In the genomic region with DNA sequence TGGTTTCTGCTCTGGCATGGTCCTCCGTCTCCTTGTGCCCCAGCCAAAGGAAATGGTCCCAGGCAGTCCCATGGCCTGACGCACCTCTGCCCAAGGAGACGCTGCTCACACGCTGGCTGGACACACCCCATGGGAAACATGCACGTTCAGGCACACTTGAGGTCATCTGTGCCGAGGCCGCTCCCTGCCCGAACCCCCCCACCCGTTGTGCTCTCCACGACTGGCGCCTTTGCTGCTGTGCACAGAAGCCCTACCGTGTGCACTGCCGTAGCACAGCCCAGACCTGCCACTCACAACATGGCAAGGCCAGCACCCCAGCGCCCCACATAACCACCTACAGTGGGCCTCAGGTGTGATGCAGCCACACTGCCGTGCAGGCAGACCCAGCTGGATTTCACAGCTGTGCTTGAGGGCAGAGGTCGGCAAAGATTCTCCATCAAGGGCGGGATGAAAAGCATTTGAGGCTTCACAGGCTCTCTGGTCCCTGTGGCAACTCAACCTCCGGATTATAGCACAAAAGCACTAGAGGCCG, we compare ENCODE assay signal across 17 cellular contexts.
DNase-seq lines count a peak whose midpoint lies in the region; ATAC-seq and TF ChIP-seq lines count a peak whose summit lies in the region.
"Had no signal": no experiment of that assay in that cellular context is flagged by ENCODE, and none has a peak within 500 bp of the region (broad histone marks: within the 10 kb centered on the region; RNA-seq: fewer than 3 reads in every experiment).

No MANE protein-coding gene starts in this region.

- peaks cover 0 to 4% (median 0%) of the 10 kb centered on the region in 3 donors for H3K9me3 ChIP-seq in tibial artery
- H3K9me3 ChIP-seq: BE2C had no signal

- no peak for ATAC-seq in natural killer cell
- no peak for ATAC-seq in natural killer cell treated with Interleukin-12 subunit alpha and Interleukin-12 subunit beta and Interleukin-15 and Interleukin-18, amount 100 ng/mL, for 72 hours

- H3K4me1 Mint-ChIP-seq in natural killer cell: no peaks in the 10 kb centered on the region
- no peaks in the 10 kb centered on the region for H3K4me1 Mint-ChIP-seq in natural killer cell treated with Interleukin-12 subunit alpha and Interleukin-12 subunit beta and Interleukin-15 and Interleukin-18, amount 100 ng/mL, for 72 hours (ENCODE audit: low read depth in 2 of 2)
- H3K4me1 Mint-ChIP-seq: IgD-negative memory B cell had no signal

- H3K27ac Mint-ChIP-seq in natural killer cell: no peak overlapping the region
- H3K27ac Mint-ChIP-seq in natural killer cell treated with Interleukin-12 subunit alpha and Interleukin-12 subunit beta and Interleukin-15 and Interleukin-18, amount 100 ng/mL, for 72 hours: no peak overlapping the region
- H3K27ac Mint-ChIP-seq: IgD-negative memory B cell had no signal

- intact Hi-C loops in natural killer cell (cut with micrococcal nuclease): loop anchor here (10.0 kb wide), 1 partner anchor 967 kb away; no protein-coding TSS in a partner anchor
- intact Hi-C loops in tibial artery (cut with DNase I; ENCODE audit: low total_unique reads): loop anchor here (5.0 kb wide), 1 partner anchor 970 kb away; no protein-coding TSS in a partner anchor

- no peaks in the 10 kb centered on the region for H3K36me3 ChIP-seq in tibial artery
- H3K36me3 ChIP-seq: BE2C, Peyer's patch had no signal

- no peaks in the 10 kb centered on the region for H3K4me1 ChIP-seq in tibial artery
- H3K4me1 ChIP-seq: BE2C, Peyer's patch had no signal

- no peak overlapping the region for H3K27ac ChIP-seq in coronary artery
- no peak overlapping the region for H3K27ac ChIP-seq in tibial artery
- H3K27ac ChIP-seq: Peyer's patch had no signal

- H3K36me3 Mint-ChIP-seq in natural killer cell: no peaks in the 10 kb centered on the region
- peaks cover 6% of the 10 kb centered on the region for H3K36me3 Mint-ChIP-seq in natural killer cell treated with Interleukin-12 subunit alpha and Interleukin-12 subunit beta and Interleukin-15 and Interleukin-18, amount 100 ng/mL, for 72 hours
- H3K36me3 Mint-ChIP-seq: IgD-negative memory B cell had no signal

- H3K4me3 ChIP-seq in coronary artery (no peak overlapping the region), tibial artery (no peak overlapping the region)
- H3K4me3 ChIP-seq: Peyer's patch had no signal

- DNase-seq in natural killer cell (peak; percentile 7), coronary artery (ENCODE audit: low spot score) (peak; percentile 46), mesenteric fat pad (ENCODE audit: low spot score) (peak; percentile 71), tibial artery (no peak), dermis blood vessel endothelial cell (no peak), kidney glomerular epithelial cell (lab: John Stamatoyannopoulos, UW) (no peak)
- no peak for DNase-seq in natural killer cell treated with Interleukin-12 subunit alpha and Interleukin-12 subunit beta and Interleukin-15 and Interleukin-18, amount 100 ng/mL, for 72 hours (ENCODE audit: low spot score)
- DNase-seq: BE2C, DMS53, GDM1, NCI-H1105, NCI-H2029 treated with DMSO at 0.1 percent for 48 hours, NCI-H226, NCI-H524, NCI-H82, Peyer's patch had no signal

- H3K4me3 Mint-ChIP-seq in natural killer cell: no peak overlapping the region
- no peak overlapping the region for H3K4me3 Mint-ChIP-seq in natural killer cell treated with Interleukin-12 subunit alpha and Interleukin-12 subunit beta and Interleukin-15 and Interleukin-18, amount 100 ng/mL, for 72 hours
- H3K4me3 Mint-ChIP-seq: IgD-negative memory B cell had no signal

- TF ChIP-seq CTCF in natural killer cell (IDR thresholded peaks at IDR 0.05) (no peak), coronary artery (IDR thresholded peaks at IDR 0.05) (no peak), tibial artery (IDR thresholded peaks at IDR 0.05) (no peak)

- peaks cover 0 to 50% of the 10 kb centered on the region in 2 donors for H3K27me3 ChIP-seq in tibial artery

- peaks cover 20 to 22% of the 10 kb centered on the region in 2 donors for H3K27me3 Mint-ChIP-seq in natural killer cell (ENCODE audit: low read depth in 2 of 2)
- peaks cover 15 to 27% of the 10 kb centered on the region in 2 donors for H3K27me3 Mint-ChIP-seq in natural killer cell treated with Interleukin-12 subunit alpha and Interleukin-12 subunit beta and Interleukin-15 and Interleukin-18, amount 100 ng/mL, for 72 hours

- peaks cover 2 to 5% of the 10 kb centered on the region in 2 donors for H3K9me3 Mint-ChIP-seq in natural killer cell
- peaks cover 6% of the 10 kb centered on the region for H3K9me3 Mint-ChIP-seq in natural killer cell treated with Interleukin-12 subunit alpha and Interleukin-12 subunit beta and Interleukin-15 and Interleukin-18, amount 100 ng/mL, for 72 hours

Comparison
In these comparisons a context has a peak if more than half of its experiments do, and no peak if none do; other contexts are left out.
1. DNase-seq: peak in natural killer cell (single experiment), coronary artery (single experiment) and mesenteric fat pad (single experiment); none in natural killer cell treated with Interleukin-12 subunit alpha and Interleukin-12 subunit beta and Interleukin-15 and Interleukin-18, amount 100 ng/mL, for 72 hours (single experiment), tibial artery (0 of 2), dermis blood vessel endothelial cell (single experiment) and kidney glomerular epithelial cell (single experiment).